1 cellular context compared by ENCODE assay signal in the genomic region with DNA sequence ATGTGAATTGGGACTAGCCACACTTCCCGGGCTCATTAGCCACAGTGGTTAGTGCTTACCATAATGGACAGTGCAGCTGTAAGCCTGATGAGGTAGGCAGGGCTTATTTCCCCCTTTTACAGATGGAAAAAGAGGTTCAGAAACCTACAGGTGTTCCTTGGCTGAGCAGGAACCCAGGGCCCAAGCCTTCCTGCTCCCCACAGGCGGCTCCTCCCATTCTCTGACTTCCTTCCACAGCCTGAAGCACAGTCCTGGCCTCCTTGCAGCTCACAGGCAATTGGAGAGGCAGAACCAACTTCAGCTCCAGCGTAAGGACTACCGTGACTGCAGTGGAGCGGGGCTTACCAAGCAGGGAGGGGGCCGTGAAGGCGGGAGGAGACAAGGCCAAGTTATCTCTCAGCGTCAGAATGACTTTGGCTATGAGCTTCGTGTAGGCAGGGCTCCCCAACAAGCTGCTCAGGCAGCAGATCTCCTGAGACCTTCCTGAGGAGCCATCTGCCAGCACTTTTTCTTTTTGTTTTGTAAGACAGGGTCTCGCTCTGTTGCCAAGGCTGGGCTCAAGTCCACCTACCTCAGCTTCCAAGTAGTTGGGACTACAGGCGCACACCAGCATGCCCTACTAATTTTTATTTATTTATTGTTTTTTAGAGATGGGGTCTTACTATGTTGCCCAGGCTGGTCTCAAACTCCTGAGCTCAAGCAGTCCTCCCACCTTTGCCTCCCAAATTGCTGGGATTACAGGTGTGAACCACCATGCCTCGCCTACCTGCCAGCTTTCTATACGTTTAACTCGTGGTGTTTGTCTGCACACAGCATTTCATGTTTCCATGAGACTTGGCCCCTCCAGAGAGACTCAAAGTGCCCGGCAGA.
A peak's percentile ranks its signal among the peaks of the same experiment; 100 is the strongest.
TF ChIP-seq lines count a peak whose summit lies in the region.

No MANE protein-coding gene starts in this region.

TF ChIP-seq in K562, 482 proteins besides CTCF, POLR2A, EP300 and RAD21 (continued from another document and continues in another):
- TF ChIP-seq DIDO1 (tag; IDR thresholded peaks at IDR 0.05; ENCODE audit: low read depth) (no peak), POLR2AphosphoS5 (IDR thresholded peaks at IDR 0.05; ENCODE audit: control insufficient read depth, insufficient read depth, low read depth, low read length) (peak; percentile 51; the same call in 1 of the 2 replicates), ILF3 (IDR thresholded peaks at IDR 0.05; ENCODE audit: borderline replicate concordance) (no peak), ZNF146 (CRISPR knock-in tag; IDR thresholded peaks at IDR 0.05; ENCODE audit: unreplicated experiment) (no peak), LEF1 (IDR thresholded peaks at IDR 0.05) (peak; percentile 40; the same call in 1 of the 2 replicates), ZNF668 (CRISPR knock-in tag; IDR thresholded peaks at IDR 0.05) (no peak), SOX6 (IDR thresholded peaks at IDR 0.05) (peak; percentile 27; the same call in 1 of the 2 replicates), VEZF1 (CRISPR knock-in tag; IDR thresholded peaks at IDR 0.05) (peak; percentile 54; the same call in 1 of the 2 replicates), NCOA4 (IDR thresholded peaks at IDR 0.05; ENCODE audit: partially characterized antibody) (no peak), GABPA (tag; conservative IDR thresholded peaks at IDR 0.05; ENCODE audit: low read depth) (no peak), MEF2A (IDR thresholded peaks at IDR 0.05; ENCODE audit: control insufficient read depth, low read depth, low read length) (no peak), MAFK (IDR thresholded peaks at IDR 0.05; ENCODE audit: low read length) (0 out of 2 replicates have a peak, but pooled peaks have one; percentile 35), NFE2L1 (tag; IDR thresholded peaks at IDR 0.05; ENCODE audit: borderline replicate concordance, low read depth) (no peak), ZNF311 (CRISPR knock-in tag; IDR thresholded peaks at IDR 0.05) (no peak), RBM25 (IDR thresholded peaks at IDR 0.05; ENCODE audit: low read depth, low read length, severe bottlenecking) (peak; percentile 27), CTBP1 (IDR thresholded peaks at IDR 0.05; ENCODE audit: borderline replicate concordance) (peak; percentile 69; the same call in 1 of the 2 replicates), TAF15 (IDR thresholded peaks at IDR 0.05; ENCODE audit: low read depth, low read length) (no peak), FOXM1 (IDR thresholded peaks at IDR 0.05; ENCODE audit: low read depth) (no peak), FOXM1 (CRISPR knock-in tag; IDR thresholded peaks at IDR 0.05; ENCODE audit: low read depth) (no peak), TAF7 (tag; IDR thresholded peaks at IDR 0.05) (no peak), CAMTA2 (CRISPR knock-in tag; conservative IDR thresholded peaks at IDR 0.05) (no peak), ETS2 (tag; IDR thresholded peaks at IDR 0.05; ENCODE audit: borderline replicate concordance, poor library complexity, severe bottlenecking) (peak; percentile 30), ZNF589 (CRISPR knock-in tag; IDR thresholded peaks at IDR 0.05; ENCODE audit: low read depth) (peak; percentile 49; the same call in 1 of the 2 replicates), KLF13 (tag; IDR thresholded peaks at IDR 0.05; ENCODE audit: borderline replicate concordance, low read depth) (no peak), ELF4 (CRISPR knock-in tag; IDR thresholded peaks at IDR 0.05) (no peak), ZBTB7A (IDR thresholded peaks at IDR 0.05; ENCODE audit: borderline replicate concordance, control insufficient read depth, low read depth, low read length) (peak; percentile 73; the same call in 1 of the 2 replicates), XRCC3 (IDR thresholded peaks at IDR 0.05) (no peak), TAF1 (IDR thresholded peaks at IDR 0.05; ENCODE audit: control insufficient read depth, extremely low read depth, insufficient read depth, low read length, severe bottlenecking) (peak; percentile 71), STAT5B (CRISPR knock-in tag; IDR thresholded peaks at IDR 0.05) (no peak), ZKSCAN3 (CRISPR knock-in tag; IDR thresholded peaks at IDR 0.05) (no peak), AFF4 (CRISPR knock-in tag; IDR thresholded peaks at IDR 0.05) (no peak), ZNF639 (CRISPR knock-in tag; conservative IDR thresholded peaks at IDR 0.05 in 1 of 2, IDR thresholded peaks at IDR 0.05 in 1 of 2) (peak in 1 of 2 experiments; percentile 54; a peak in 1 of 4 replicates), HNRNPK (IDR thresholded peaks at IDR 0.05; ENCODE audit: low read depth, low read length, poor library complexity, severe bottlenecking) (no peak), CXXC5 (CRISPR knock-in tag; IDR thresholded peaks at IDR 0.05) (peak; percentile 67), SMAD2 (IDR thresholded peaks at IDR 0.05; ENCODE audit: low read depth, low read length) (no peak), ZNF707 (CRISPR knock-in tag; conservative IDR thresholded peaks at IDR 0.05) (no peak), COPS2 (conservative IDR thresholded peaks at IDR 0.05) (no peak)
- TF ChIP-seq, protein P1, sequence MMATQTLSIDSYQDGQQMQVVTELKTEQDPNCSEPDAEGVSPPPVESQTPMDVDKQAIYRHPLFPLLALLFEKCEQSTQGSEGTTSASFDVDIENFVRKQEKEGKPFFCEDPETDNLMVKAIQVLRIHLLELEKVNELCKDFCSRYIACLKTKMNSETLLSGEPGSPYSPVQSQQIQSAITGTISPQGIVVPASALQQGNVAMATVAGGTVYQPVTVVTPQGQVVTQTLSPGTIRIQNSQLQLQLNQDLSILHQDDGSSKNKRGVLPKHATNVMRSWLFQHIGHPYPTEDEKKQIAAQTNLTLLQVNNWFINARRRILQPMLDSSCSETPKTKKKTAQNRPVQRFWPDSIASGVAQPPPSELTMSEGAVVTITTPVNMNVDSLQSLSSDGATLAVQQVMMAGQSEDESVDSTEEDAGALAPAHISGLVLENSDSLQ (IDR thresholded peaks at IDR 0.05) = no peak; the same call in 1 of the 2 replicates
- TF ChIP-seq, protein P2, sequence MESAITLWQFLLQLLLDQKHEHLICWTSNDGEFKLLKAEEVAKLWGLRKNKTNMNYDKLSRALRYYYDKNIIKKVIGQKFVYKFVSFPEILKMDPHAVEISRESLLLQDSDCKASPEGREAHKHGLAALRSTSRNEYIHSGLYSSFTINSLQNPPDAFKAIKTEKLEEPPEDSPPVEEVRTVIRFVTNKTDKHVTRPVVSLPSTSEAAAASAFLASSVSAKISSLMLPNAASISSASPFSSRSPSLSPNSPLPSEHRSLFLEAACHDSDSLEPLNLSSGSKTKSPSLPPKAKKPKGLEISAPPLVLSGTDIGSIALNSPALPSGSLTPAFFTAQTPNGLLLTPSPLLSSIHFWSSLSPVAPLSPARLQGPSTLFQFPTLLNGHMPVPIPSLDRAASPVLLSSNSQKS (CRISPR knock-in tag; IDR thresholded peaks at IDR 0.05) = no peak
- TF ChIP-seq, protein P3, sequence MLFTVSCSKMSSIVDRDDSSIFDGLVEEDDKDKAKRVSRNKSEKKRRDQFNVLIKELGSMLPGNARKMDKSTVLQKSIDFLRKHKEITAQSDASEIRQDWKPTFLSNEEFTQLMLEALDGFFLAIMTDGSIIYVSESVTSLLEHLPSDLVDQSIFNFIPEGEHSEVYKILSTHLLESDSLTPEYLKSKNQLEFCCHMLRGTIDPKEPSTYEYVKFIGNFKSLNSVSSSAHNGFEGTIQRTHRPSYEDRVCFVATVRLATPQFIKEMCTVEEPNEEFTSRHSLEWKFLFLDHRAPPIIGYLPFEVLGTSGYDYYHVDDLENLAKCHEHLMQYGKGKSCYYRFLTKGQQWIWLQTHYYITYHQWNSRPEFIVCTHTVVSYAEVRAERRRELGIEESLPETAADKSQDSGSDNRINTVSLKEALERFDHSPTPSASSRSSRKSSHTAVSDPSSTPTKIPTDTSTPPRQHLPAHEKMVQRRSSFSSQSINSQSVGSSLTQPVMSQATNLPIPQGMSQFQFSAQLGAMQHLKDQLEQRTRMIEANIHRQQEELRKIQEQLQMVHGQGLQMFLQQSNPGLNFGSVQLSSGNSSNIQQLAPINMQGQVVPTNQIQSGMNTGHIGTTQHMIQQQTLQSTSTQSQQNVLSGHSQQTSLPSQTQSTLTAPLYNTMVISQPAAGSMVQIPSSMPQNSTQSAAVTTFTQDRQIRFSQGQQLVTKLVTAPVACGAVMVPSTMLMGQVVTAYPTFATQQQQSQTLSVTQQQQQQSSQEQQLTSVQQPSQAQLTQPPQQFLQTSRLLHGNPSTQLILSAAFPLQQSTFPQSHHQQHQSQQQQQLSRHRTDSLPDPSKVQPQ (CRISPR knock-in tag; IDR thresholded peaks at IDR 0.05; ENCODE audit: borderline replicate concordance) = no peak
- TF ChIP-seq, protein P4, sequence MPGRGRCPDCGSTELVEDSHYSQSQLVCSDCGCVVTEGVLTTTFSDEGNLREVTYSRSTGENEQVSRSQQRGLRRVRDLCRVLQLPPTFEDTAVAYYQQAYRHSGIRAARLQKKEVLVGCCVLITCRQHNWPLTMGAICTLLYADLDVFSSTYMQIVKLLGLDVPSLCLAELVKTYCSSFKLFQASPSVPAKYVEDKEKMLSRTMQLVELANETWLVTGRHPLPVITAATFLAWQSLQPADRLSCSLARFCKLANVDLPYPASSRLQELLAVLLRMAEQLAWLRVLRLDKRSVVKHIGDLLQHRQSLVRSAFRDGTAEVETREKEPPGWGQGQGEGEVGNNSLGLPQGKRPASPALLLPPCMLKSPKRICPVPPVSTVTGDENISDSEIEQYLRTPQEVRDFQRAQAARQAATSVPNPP (IDR thresholded peaks at IDR 0.05; ENCODE audit: borderline replicate concordance, insufficient read depth, insufficient read length) = no peak
- TF ChIP-seq, protein P5, sequence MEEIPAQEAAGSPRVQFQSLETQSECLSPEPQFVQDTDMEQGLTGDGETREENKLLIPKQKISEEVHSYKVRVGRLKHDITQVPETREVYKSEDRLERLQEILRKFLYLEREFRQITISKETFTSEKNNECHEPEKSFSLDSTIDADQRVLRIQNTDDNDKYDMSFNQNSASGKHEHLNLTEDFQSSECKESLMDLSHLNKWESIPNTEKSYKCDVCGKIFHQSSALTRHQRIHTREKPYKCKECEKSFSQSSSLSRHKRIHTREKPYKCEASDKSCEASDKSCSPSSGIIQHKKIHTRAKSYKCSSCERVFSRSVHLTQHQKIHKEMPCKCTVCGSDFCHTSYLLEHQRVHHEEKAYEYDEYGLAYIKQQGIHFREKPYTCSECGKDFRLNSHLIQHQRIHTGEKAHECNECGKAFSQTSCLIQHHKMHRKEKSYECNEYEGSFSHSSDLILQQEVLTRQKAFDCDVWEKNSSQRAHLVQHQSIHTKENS (CRISPR knock-in tag; IDR thresholded peaks at IDR 0.05) = no peak
- TF ChIP-seq, protein P6, sequence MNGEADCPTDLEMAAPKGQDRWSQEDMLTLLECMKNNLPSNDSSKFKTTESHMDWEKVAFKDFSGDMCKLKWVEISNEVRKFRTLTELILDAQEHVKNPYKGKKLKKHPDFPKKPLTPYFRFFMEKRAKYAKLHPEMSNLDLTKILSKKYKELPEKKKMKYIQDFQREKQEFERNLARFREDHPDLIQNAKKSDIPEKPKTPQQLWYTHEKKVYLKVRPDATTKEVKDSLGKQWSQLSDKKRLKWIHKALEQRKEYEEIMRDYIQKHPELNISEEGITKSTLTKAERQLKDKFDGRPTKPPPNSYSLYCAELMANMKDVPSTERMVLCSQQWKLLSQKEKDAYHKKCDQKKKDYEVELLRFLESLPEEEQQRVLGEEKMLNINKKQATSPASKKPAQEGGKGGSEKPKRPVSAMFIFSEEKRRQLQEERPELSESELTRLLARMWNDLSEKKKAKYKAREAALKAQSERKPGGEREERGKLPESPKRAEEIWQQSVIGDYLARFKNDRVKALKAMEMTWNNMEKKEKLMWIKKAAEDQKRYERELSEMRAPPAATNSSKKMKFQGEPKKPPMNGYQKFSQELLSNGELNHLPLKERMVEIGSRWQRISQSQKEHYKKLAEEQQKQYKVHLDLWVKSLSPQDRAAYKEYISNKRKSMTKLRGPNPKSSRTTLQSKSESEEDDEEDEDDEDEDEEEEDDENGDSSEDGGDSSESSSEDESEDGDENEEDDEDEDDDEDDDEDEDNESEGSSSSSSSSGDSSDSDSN (IDR thresholded peaks at IDR 0.05; ENCODE audit: borderline replicate concordance in 1 of 2, low read depth in 2 of 2, low read length in 2 of 2) = peak in 1 of 2 experiments; percentile 89; a peak in 2 of 4 replicates
